In the genomic region with DNA sequence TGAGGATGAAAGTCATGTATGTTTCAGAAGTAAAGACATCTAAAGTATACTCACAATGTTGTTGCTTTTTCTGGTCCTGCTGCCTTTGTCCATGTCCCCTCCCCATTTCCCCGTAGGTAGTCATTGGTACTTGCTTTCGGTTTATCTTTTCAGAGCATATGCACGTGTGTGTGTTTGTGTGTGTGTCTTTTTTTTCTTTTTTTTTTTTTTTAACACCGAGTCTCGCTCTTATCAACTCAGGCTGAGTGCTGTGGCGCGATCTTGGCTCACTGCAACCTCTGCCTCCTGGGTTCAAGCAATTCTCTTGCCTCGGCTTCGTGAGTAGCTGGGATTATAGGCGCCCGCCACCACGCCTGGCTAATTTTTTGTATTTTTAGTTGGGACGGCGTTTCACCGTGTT, we compare ENCODE assay signal across 2 cellular contexts. TPM values are rescaled to one million over a fixed set of nuclear protein-coding genes. Genes with fewer than 3 reads are reported as not detected.
"Had no signal": no experiment of that assay in that cellular context is flagged by ENCODE, and none has a peak within 500 bp of the region (broad histone marks: within the 10 kb centered on the region; RNA-seq: fewer than 3 reads in every experiment).

No MANE protein-coding gene starts in this region.

RNA-seq across cellular contexts. Expression of a gene that starts 57.4 kb away (rescaled TPM):
- total RNA-seq: G401, GM12878 had no signal
- polyA plus RNA-seq: GM12878 had no signal
